12 cellular contexts compared by ENCODE assay signal in genomic region chr17:14307560-14308024, GRCh38. TPM values are rescaled to one million over a fixed set of nuclear protein-coding genes. Genes with fewer than 3 reads are reported as not detected.
DNase-seq lines count a peak whose midpoint lies in the region; ATAC-seq and TF ChIP-seq lines count a peak whose summit lies in the region.
"Had no signal": no experiment of that assay in that cellular context is flagged by ENCODE, and none has a peak within 500 bp of the region (broad histone marks: within the 10 kb centered on the region; RNA-seq: fewer than 3 reads in every experiment).

No MANE protein-coding gene starts in this region.

- no peak for ATAC-seq in T-cell (replicated peaks in 1 of 4)

- peaks cover 44% of the 10 kb centered on the region for H3K36me3 Mint-ChIP-seq in activated CD4-positive, alpha-beta T cell treated with anti-CD3 and anti-CD28 coated beads, Interleukin-2, amount 10 ng/mL, durations not matched to agents 24 days and 14 days (ENCODE audit: low read depth)
- H3K36me3 Mint-ChIP-seq in T-cell = peaks cover 16% of the 10 kb centered on the region

- peak overlapping the region; percentile 72 for H3K4me3 Mint-ChIP-seq in activated CD4-positive, alpha-beta T cell treated with anti-CD3 and anti-CD28 coated beads, Interleukin-2, amount 10 ng/mL, durations not matched to agents 24 days and 14 days
- H3K4me3 Mint-ChIP-seq in T-cell = peak overlapping the region; percentile 37 to 88 (median 52)
- H3K4me3 Mint-ChIP-seq: B cell had no signal

- H3K36me3 ChIP-seq in skeletal muscle satellite cell (ENCODE audit: insufficient read depth, low read length) = peaks cover 3% of the 10 kb centered on the region
- H3K36me3 ChIP-seq: Peyer's patch had no signal

- H3K27me3 ChIP-seq in skeletal muscle satellite cell (ENCODE audit: control insufficient read depth, insufficient read depth, low read length) = no peaks in the 10 kb centered on the region

- TF ChIP-seq CTCF in fibroblast of the aortic adventitia (IDR thresholded peaks at IDR 0.05; ENCODE audit: insufficient read depth, low read length) = no peak
- TF ChIP-seq CTCF in GM10266 (IDR thresholded peaks at IDR 0.05; ENCODE audit: control insufficient read depth, insufficient read depth, low read depth, missing control alignments) = no peak

- H3K9me3 Mint-ChIP-seq in activated CD4-positive, alpha-beta T cell treated with anti-CD3 and anti-CD28 coated beads, Interleukin-2, amount 10 ng/mL, durations not matched to agents 24 days and 14 days = no peaks in the 10 kb centered on the region
- no peaks in the 10 kb centered on the region for H3K9me3 Mint-ChIP-seq in T-cell

- H3K4me1 Mint-ChIP-seq in activated CD4-positive, alpha-beta T cell treated with anti-CD3 and anti-CD28 coated beads, Interleukin-2, amount 10 ng/mL, durations not matched to agents 24 days and 14 days = peaks cover 63% of the 10 kb centered on the region
- H3K4me1 Mint-ChIP-seq in T-cell = peaks cover 70 to 78% (median 75%) of the 10 kb centered on the region in 3 donors

- H3K4me2 ChIP-seq in skeletal muscle satellite cell (ENCODE audit: low read length) = peak overlapping the region; percentile 95

- CTCF ChIA-PET in T-cell (lab: Charles Lee) = interaction anchor here in 1 of 2 donors (1.0 to 2.0 kb wide), 2 partner anchors 11 to 478 kb away, joined by 3 to 4 read pairs; no protein-coding TSS in a partner anchor

- H3K9me3 ChIP-seq in skeletal muscle satellite cell (replicated peaks; ENCODE audit: low read length) = no peaks in the 10 kb centered on the region
- H3K9me3 ChIP-seq: Peyer's patch had no signal

- H3K27ac Mint-ChIP-seq in activated CD4-positive, alpha-beta T cell treated with anti-CD3 and anti-CD28 coated beads, Interleukin-2, amount 10 ng/mL, durations not matched to agents 24 days and 14 days = peak overlapping the region; percentile 53
- H3K27ac Mint-ChIP-seq in T-cell = no peak overlapping the region
- H3K27ac Mint-ChIP-seq: B cell had no signal

- no peaks in the 10 kb centered on the region for H3K27me3 Mint-ChIP-seq in activated CD4-positive, alpha-beta T cell treated with anti-CD3 and anti-CD28 coated beads, Interleukin-2, amount 10 ng/mL, durations not matched to agents 24 days and 14 days
- H3K27me3 Mint-ChIP-seq in T-cell = peaks cover 0 to 1% of the 10 kb centered on the region in 2 donors

- H3K9ac ChIP-seq in skeletal muscle satellite cell (ENCODE audit: low read depth, low read length) = peak overlapping the region; percentile 95

- intact Hi-C loops in activated CD4-positive, alpha-beta T cell treated with anti-CD3 and anti-CD28 coated beads, Interleukin-2, amount 10 ng/mL, durations not matched to agents 24 days and 14 days (cut with micrococcal nuclease) = loop anchor here (10.0 kb wide), 1 partner anchor 617 kb away; no protein-coding TSS in a partner anchor
- intact Hi-C loops in posterior vena cava (cut with DNase I) = no loop called here

- peaks cover 55% of the 10 kb centered on the region for H3K4me1 ChIP-seq in skeletal muscle satellite cell (ENCODE audit: control insufficient read depth, insufficient read depth, low read length)

- H3K4me3 ChIP-seq in fibroblast of the aortic adventitia (ENCODE audit: low read depth, low read length) (peak overlapping the region; percentile 55), skeletal muscle satellite cell (ENCODE audit: low read length) (peak overlapping the region; percentile 75)
- H3K4me3 ChIP-seq: Peyer's patch had no signal

- DNase-seq in activated CD4-positive, alpha-beta T cell treated with anti-CD3 and anti-CD28 coated beads, Interleukin-2, amount 10 ng/mL, durations not matched to agents 24 days and 14 days = no peak
- no peak for DNase-seq in activated CD4-positive, alpha-beta T cell treated with anti-CD3 and anti-CD28 coated beads for 48 hours
- DNase-seq in T-cell = no peak
- DNase-seq in fibroblast of the aortic adventitia (ENCODE audit: low read depth) = peak; percentile 87
- DNase-seq in GM10266 (ENCODE audit: extremely low spot score) = no peak
- no peak for DNase-seq in NCI-H2107 (lab: John Stamatoyannopoulos, UW)
- DNase-seq in posterior vena cava (ENCODE audit: low spot score) = no peak
- DNase-seq: effector CD4-positive, alpha-beta T cell; NCI-H1694 treated with DMSO at 0.1 percent for 48 hours; Peyer's patch had no signal

- POLR2A ChIA-PET in T-cell (lab: Charles Lee) = no interaction called here

RNA-seq across cellular contexts. Expression of gene HS3ST3B1, which starts 6.7 kb away (rescaled TPM):
- 19.6 and 20.8 TPM in 2 replicates for total RNA-seq in activated CD4-positive, alpha-beta T cell treated with anti-CD3 and anti-CD28 coated beads, Interleukin-2, amount 10 ng/mL, durations not matched to agents 24 days and 14 days
- total RNA-seq in T-cell (10 to 100 TPM; 12.9 to 35.1 (median 25.1) TPM), fibroblast of the aortic adventitia (ENCODE audit: low replicate concordance) (2.3 and 9.1 TPM in 2 replicates), posterior vena cava (under 1 TPM; 0.62 to 0.97 TPM)
- 31.4 and 34.9 TPM in 2 replicates for total RNA-seq in skeletal muscle satellite cell (2012; rRNA removed)
